16 cellular contexts compared by ENCODE assay signal in genomic region chr12:132375747-132376463, GRCh38. TPM values are rescaled to one million over a fixed set of nuclear protein-coding genes. Genes with fewer than 3 reads are reported as not detected.
"Had no signal": no experiment of that assay in that cellular context is flagged by ENCODE, and none has a peak within 500 bp of the region (broad histone marks: within the 10 kb centered on the region; RNA-seq: fewer than 3 reads in every experiment).

No MANE protein-coding gene starts in this region.

- H3K4me3 Mint-ChIP-seq: activated CD4-positive, alpha-beta T cell treated with anti-CD3 and anti-CD28 coated beads, Interleukin-2, amount 10 ng/mL, durations not matched to agents 7 days and 5 days; activated T-helper 1 cell treated with anti-CD3 and anti-CD28 coated beads, Interleukin-12 subunit alpha, Interleukin-12 subunit beta, Interleukin-2, Interleukin-4 antibody, amounts not matched to agents 30 ng/mL and 10 ng/mL and 1 ng/mL, durations not matched to agents 14 hours and 24 hours and 36 hours; dendritic cell treated with granulocyte-macrophage colony-stimulating factor and Interleukin-4, amounts not matched to agents 40 ng/mL and 50 ng/mL, for 4 days; naive thymus-derived CD4-positive, alpha-beta T cell; stimulated activated naive CD8-positive, alpha-beta T cell treated with anti-CD3 and anti-CD28 coated beads, Interleukin-15, Interleukin-2, amounts not matched to agents 100 ng/mL and 50 ng/mL, for 24 hours; type B pancreatic cell had no signal

- H3K4me3 ChIP-seq: heart left ventricle, mucosa of descending colon, suprapubic skin had no signal

- ATAC-seq: heart left ventricle; left lobe of liver; mucosa of descending colon; naive thymus-derived CD4-positive, alpha-beta T cell had no signal

- H2AFZ ChIP-seq: parathyroid adenoma had no signal

- H3K79me2 ChIP-seq: parathyroid adenoma had no signal

- H3K36me3 ChIP-seq: heart left ventricle, suprapubic skin had no signal

- DNase-seq: activated CD4-positive, alpha-beta T cell treated with anti-CD3 and anti-CD28 coated beads, Interleukin-2, amount 10 ng/mL, durations not matched to agents 7 days and 5 days; anterior cingulate cortex; cerebellar nuclear complex; effector memory CD4-positive, alpha-beta T cell; naive thymus-derived CD4-positive, alpha-beta T cell; small intestine had no signal

- H3K27ac ChIP-seq: epithelial cell of prostate, heart left ventricle, parathyroid adenoma, suprapubic skin had no signal

- H3K36me3 Mint-ChIP-seq: naive thymus-derived CD4-positive, alpha-beta T cell; type B pancreatic cell had no signal

- H3K9me3 ChIP-seq: mucosa of descending colon had no signal

- H3K27ac Mint-ChIP-seq: activated CD4-positive, alpha-beta T cell treated with anti-CD3 and anti-CD28 coated beads, Interleukin-2, amount 10 ng/mL, durations not matched to agents 7 days and 5 days; activated T-helper 1 cell treated with anti-CD3 and anti-CD28 coated beads, Interleukin-12 subunit alpha, Interleukin-12 subunit beta, Interleukin-2, Interleukin-4 antibody, amounts not matched to agents 30 ng/mL and 10 ng/mL and 1 ng/mL, durations not matched to agents 14 hours and 24 hours and 36 hours; dendritic cell treated with granulocyte-macrophage colony-stimulating factor and Interleukin-4, amounts not matched to agents 40 ng/mL and 50 ng/mL, for 4 days; stimulated activated naive CD8-positive, alpha-beta T cell treated with anti-CD3 and anti-CD28 coated beads, Interleukin-15, Interleukin-2, amounts not matched to agents 100 ng/mL and 50 ng/mL, for 24 hours; type B pancreatic cell had no signal

- H3K9ac ChIP-seq: parathyroid adenoma had no signal

- H3K9me3 Mint-ChIP-seq: activated CD4-positive, alpha-beta T cell treated with anti-CD3 and anti-CD28 coated beads, Interleukin-2, amount 10 ng/mL, durations not matched to agents 7 days and 5 days; activated T-helper 1 cell treated with anti-CD3 and anti-CD28 coated beads, Interleukin-12 subunit alpha, Interleukin-12 subunit beta, Interleukin-2, Interleukin-4 antibody, amounts not matched to agents 30 ng/mL and 10 ng/mL and 1 ng/mL, durations not matched to agents 14 hours and 24 hours and 36 hours; dendritic cell treated with granulocyte-macrophage colony-stimulating factor and Interleukin-4, amounts not matched to agents 40 ng/mL and 50 ng/mL, for 4 days; stimulated activated naive CD8-positive, alpha-beta T cell treated with anti-CD3 and anti-CD28 coated beads, Interleukin-15, Interleukin-2, amounts not matched to agents 100 ng/mL and 50 ng/mL, for 24 hours had no signal

- H3K4me1 Mint-ChIP-seq: activated CD4-positive, alpha-beta T cell treated with anti-CD3 and anti-CD28 coated beads, Interleukin-2, amount 10 ng/mL, durations not matched to agents 7 days and 5 days had no signal

- H3K4me1 ChIP-seq: heart left ventricle, parathyroid adenoma, suprapubic skin had no signal

RNA-seq across cellular contexts. Expression of gene GALNT9, which starts 46.5 kb away (rescaled TPM):
- total RNA-seq: activated CD4-positive, alpha-beta T cell treated with anti-CD3 and anti-CD28 coated beads, Interleukin-2, amount 10 ng/mL, durations not matched to agents 7 days and 5 days; activated T-helper 1 cell treated with anti-CD3 and anti-CD28 coated beads, Interleukin-12 subunit alpha, Interleukin-12 subunit beta, Interleukin-2, Interleukin-4 antibody, amounts not matched to agents 30 ng/mL and 10 ng/mL and 1 ng/mL, durations not matched to agents 14 hours and 24 hours and 36 hours; left lobe of liver; naive thymus-derived CD4-positive, alpha-beta T cell; suprapubic skin had no signal
- polyA plus RNA-seq: heart left ventricle; naive thymus-derived CD4-positive, alpha-beta T cell had no signal
